ENCODE assay signal across 9 cellular contexts in the genomic region with DNA sequence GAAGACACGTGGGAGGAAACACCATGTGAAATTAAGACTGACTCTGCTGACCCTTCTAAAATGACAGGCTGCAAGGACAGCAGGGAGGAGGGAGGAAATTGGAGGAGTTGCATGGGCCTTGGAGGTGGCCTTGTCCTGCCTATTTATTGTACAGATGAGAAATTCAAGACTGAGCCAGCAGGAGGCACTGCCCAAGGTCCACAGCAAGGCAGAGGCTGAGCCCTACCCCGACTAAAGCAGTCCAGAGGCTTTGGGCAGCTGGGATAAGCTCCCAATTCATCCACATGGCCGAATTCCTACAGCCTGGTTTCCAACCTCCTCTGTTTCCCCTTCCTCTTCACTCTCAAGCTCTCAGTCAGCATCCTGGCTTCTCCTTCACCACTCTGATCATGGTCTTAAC.
DNase-seq lines count a peak whose midpoint lies in the region; ATAC-seq, FAIRE-seq and TF ChIP-seq lines count a peak whose summit lies in the region.
"Had no signal": no experiment of that assay in that cellular context is flagged by ENCODE, and none has a peak within 500 bp of the region (broad histone marks: within the 10 kb centered on the region; RNA-seq: fewer than 3 reads in every experiment).

No MANE protein-coding gene starts in this region.

- no peak overlapping the region for H2AFZ ChIP-seq in Karpas-422 (ENCODE audit: low read length)

- peak; percentile 41 for TF ChIP-seq CTCF in bronchial epithelial cell (IDR thresholded peaks at IDR 0.05; ENCODE audit: insufficient read depth, low read length, severe bottlenecking)

- peak; percentile 52 for FAIRE-seq in bronchial epithelial cell (lab: Jason Lieb, UNC)

- no peak overlapping the region for H3K23ac ChIP-seq in mesendoderm (ENCODE audit: low read length)

- H3K4me2 ChIP-seq in Karpas-422 (ENCODE audit: low read depth, low read length, poor library complexity, severe bottlenecking): no peak overlapping the region
- no peak overlapping the region for H3K4me2 ChIP-seq in mesendoderm (ENCODE audit: low read length)

- H3K27ac ChIP-seq in Karpas-422 (ENCODE audit: low read length) (no peak overlapping the region), mesendoderm (ENCODE audit: low read depth, low read length) (no peak overlapping the region)

- no peak overlapping the region for H3K4ac ChIP-seq in mesendoderm (ENCODE audit: low read depth, low read length)

- H2BK5ac ChIP-seq in mesendoderm (ENCODE audit: low read length): no peak overlapping the region

- H3K56ac ChIP-seq in mesendoderm (ENCODE audit: low read length): no peak overlapping the region

- H3K79me2 ChIP-seq in Karpas-422 (ENCODE audit: low read length) (no peaks in the 10 kb centered on the region), mesendoderm (ENCODE audit: control insufficient read depth, insufficient read depth, low read length) (no peaks in the 10 kb centered on the region)

- no peaks in the 10 kb centered on the region for H3K79me1 ChIP-seq in mesendoderm (ENCODE audit: low read length)

- no peak for ATAC-seq in HG03280 (IDR thresholded peaks at IDR 0.05; ENCODE audit: unreplicated experiment)
- no peak for ATAC-seq in GM18498 (IDR thresholded peaks at IDR 0.05; ENCODE audit: unreplicated experiment)

- no peak overlapping the region for H4K8ac ChIP-seq in mesendoderm (ENCODE audit: low read depth, low read length)

- H3K9ac ChIP-seq in Karpas-422 (ENCODE audit: low read length): no peak overlapping the region
- H3K9ac ChIP-seq in mesendoderm (ENCODE audit: low read length): no peak overlapping the region

- H3K27me3 ChIP-seq in Karpas-422 (ENCODE audit: low read length): no peaks in the 10 kb centered on the region
- H3K27me3 ChIP-seq in bronchial epithelial cell (ENCODE audit: control insufficient read depth, insufficient read depth, low read length): no peaks in the 10 kb centered on the region
- H3K27me3 ChIP-seq in mesendoderm (ENCODE audit: insufficient read depth, low read length, poor library complexity): no peaks in the 10 kb centered on the region

- no peaks in the 10 kb centered on the region; the same call in 1 of the 2 replicates for H4K20me1 ChIP-seq in Karpas-422 (ENCODE audit: insufficient read depth, low read depth, low read length)

- H3K36me3 ChIP-seq in Karpas-422 (ENCODE audit: insufficient read depth, low read length) (no peaks in the 10 kb centered on the region), bronchial epithelial cell (ENCODE audit: control insufficient read depth, insufficient read depth, low read length) (no peaks in the 10 kb centered on the region), mesendoderm (ENCODE audit: control insufficient read depth, insufficient read depth, low read length) (no peaks in the 10 kb centered on the region)

- H2BK120ac ChIP-seq in mesendoderm (ENCODE audit: low read depth, low read length): no peak overlapping the region

- no peaks in the 10 kb centered on the region for H3K9me2 ChIP-seq in Karpas-422 (replicated peaks; ENCODE audit: insufficient read depth, low read length)

- no peaks in the 10 kb centered on the region for H3K9me3 ChIP-seq in Karpas-422 (ENCODE audit: low read length)

- no peak overlapping the region for H4K5ac ChIP-seq in mesendoderm (ENCODE audit: low read length)

- no peak overlapping the region for H3K4me3 ChIP-seq in Karpas-422 (ENCODE audit: low read length)
- H3K4me3 ChIP-seq in bronchial epithelial cell (ENCODE audit: low read depth, low read length): no peak overlapping the region
- H3K4me3 ChIP-seq in mesendoderm (ENCODE audit: low read length): no peak overlapping the region

- DNase-seq in ELF-1 (ENCODE audit: low read depth, low spot score): peak; percentile 68
- DNase-seq in Karpas-422: peak; percentile 77
- peak; percentile 10 for DNase-seq in bronchial epithelial cell (ENCODE audit: low read depth)
- DNase-seq in mesendoderm: peak; percentile 80
- DNase-seq in putamen (ENCODE audit: low spot score): no peak
- DNase-seq in anterior cingulate cortex (lab: John Stamatoyannopoulos, UW): no peak
- DNase-seq: NCI-H748 treated with DMSO at 0.1 percent for 48 hours had no signal

- no CpG with 5 or more reads among the region's 3 CpGs for WGBS in mesendoderm (ENCODE audit: extremely low coverage, insufficient coverage, low lambda C conversion rate)

- no peak overlapping the region for H2BK15ac ChIP-seq in mesendoderm (replicated peaks; ENCODE audit: low read depth)

- H3K18ac ChIP-seq in mesendoderm (ENCODE audit: low read length): no peak overlapping the region

- H3K4me1 ChIP-seq in Karpas-422 (ENCODE audit: low read length) (peaks cover 20% of the 10 kb centered on the region), mesendoderm (ENCODE audit: control insufficient read depth, low read depth, low read length) (no peaks in the 10 kb centered on the region)

- no peak overlapping the region for H2AK5ac ChIP-seq in mesendoderm (ENCODE audit: low read length)

Comparison
In these comparisons a context has a peak if more than half of its experiments do, and no peak if none do; other contexts are left out.
1. DNase-seq: peak in ELF-1 (single experiment), Karpas-422 (single experiment), bronchial epithelial cell (single experiment) and mesendoderm (single experiment); none in putamen (single experiment) and anterior cingulate cortex (0 of 58).